ENCODE assay signal across 8 cellular contexts in genomic region chr11:96341237-96342130, GRCh38. TPM values are rescaled to one million over a fixed set of nuclear protein-coding genes. Genes with fewer than 3 reads are reported as not detected.
DNase-seq lines count a peak whose midpoint lies in the region; ATAC-seq and TF ChIP-seq lines count a peak whose summit lies in the region.

No MANE protein-coding gene starts in this region.

- peaks cover 26% of the 10 kb centered on the region for H3K4me1 Mint-ChIP-seq in activated T-helper 17 cell treated with anti-CD3 and anti-CD28 coated beads, Interleukin-2, amount 50 U/mL, for 72 hours

- H3K9ac ChIP-seq in ES-I3 (ENCODE audit: low read depth, low read length), result peak overlapping the region; percentile 98

- ATAC-seq in activated T-helper 17 cell treated with anti-CD3 and anti-CD28 coated beads, Interleukin-2, amount 50 U/mL, for 72 hours (replicated peaks), result peak; percentile 28

- H3K9me3 Mint-ChIP-seq in activated T-helper 17 cell treated with anti-CD3 and anti-CD28 coated beads, Interleukin-2, amount 50 U/mL, for 72 hours, result no peaks in the 10 kb centered on the region

- intact Hi-C loops in thyroid gland (cut with DNase I), result loop anchor here (5.0 to 10.0 kb wide), 2 partner anchors 284 to 347 kb away; no protein-coding TSS in a partner anchor

- H3K27ac Mint-ChIP-seq in activated T-helper 17 cell treated with anti-CD3 and anti-CD28 coated beads, Interleukin-2, amount 50 U/mL, for 72 hours, result peak overlapping the region; percentile 88

- DNase-seq in HCEC 1CT (peak; percentile 68), fibroblast of the aortic adventitia (ENCODE audit: low read depth) (peak; percentile 63), thyroid gland (peak; percentile 59 to 66), SKM-1 treated with dmso at 0.1 percent for 144 hours (lab: John Stamatoyannopoulos, UW; ENCODE audit: unreplicated experiment) (no peak)
- peak; percentile 69 for DNase-seq in NK-92 treated with Interleukin-12 subunit alpha and Interleukin-12 subunit beta, amount 100 ng/mL, for 24 hours (lab: John Stamatoyannopoulos, UW)

- H3K27me3 ChIP-seq in neuron (ENCODE audit: insufficient read depth, low read length) (no peaks in the 10 kb centered on the region), thyroid gland (no peaks in the 10 kb centered on the region)

- H3K9me3 ChIP-seq in ES-I3 (ENCODE audit: control insufficient read depth, insufficient read depth, low read length), result no peaks in the 10 kb centered on the region
- H3K9me3 ChIP-seq in neuron (ENCODE audit: low read length), result no peaks in the 10 kb centered on the region
- H3K9me3 ChIP-seq in thyroid gland, result no peaks in the 10 kb centered on the region

- H3K27me3 Mint-ChIP-seq in activated T-helper 17 cell treated with anti-CD3 and anti-CD28 coated beads, Interleukin-2, amount 50 U/mL, for 72 hours, result no peaks in the 10 kb centered on the region

- H3K36me3 Mint-ChIP-seq in activated T-helper 17 cell treated with anti-CD3 and anti-CD28 coated beads, Interleukin-2, amount 50 U/mL, for 72 hours (ENCODE audit: low read depth), result peaks cover 38% of the 10 kb centered on the region

- no peaks in the 10 kb centered on the region for H3K36me3 ChIP-seq in ES-I3 (ENCODE audit: insufficient read depth, low read length)
- H3K36me3 ChIP-seq in neuron (ENCODE audit: insufficient read depth, low read length), result no peaks in the 10 kb centered on the region
- no peaks in the 10 kb centered on the region for H3K36me3 ChIP-seq in thyroid gland

- TF ChIP-seq CTCF in fibroblast of the aortic adventitia (IDR thresholded peaks at IDR 0.05; ENCODE audit: insufficient read depth, low read length) (peak; percentile 70), thyroid gland (IDR thresholded peaks at IDR 0.05) (peak in 5 of 6 experiments; percentile 13 to 49 (median 43))

- peaks cover 28% of the 10 kb centered on the region for H3K4me1 ChIP-seq in ES-I3 (ENCODE audit: insufficient read depth, low read length)
- peaks cover 55% of the 10 kb centered on the region for H3K4me1 ChIP-seq in neuron (ENCODE audit: insufficient read depth, low read length)
- peaks cover 31 to 46% of the 10 kb centered on the region in 2 donors for H3K4me1 ChIP-seq in thyroid gland

- peak overlapping the region; percentile 94 for H3K4me3 Mint-ChIP-seq in activated T-helper 17 cell treated with anti-CD3 and anti-CD28 coated beads, Interleukin-2, amount 50 U/mL, for 72 hours

- H3K4me3 ChIP-seq in fibroblast of the aortic adventitia (ENCODE audit: low read depth, low read length) (peak overlapping the region; percentile 74), neuron (ENCODE audit: low read length) (peak overlapping the region; percentile 96), thyroid gland (replicated peaks in 1 of 3) (peak overlapping the region; percentile 9 to 94 (median 52))

- peak in 1 of 2 donors; percentile 44 for TF ChIP-seq POLR2A in thyroid gland (IDR thresholded peaks at IDR 0.05)

- H2AFZ ChIP-seq in neuron (ENCODE audit: low read depth, low read length), result no peak overlapping the region

- WGBS in thyroid gland, 2 donors, result 21 to 30% methylated on average over 15 to 19 of the region's 26 CpGs

- H3K27ac ChIP-seq in thyroid gland, result peak overlapping the region; percentile 83 to 90 (median 86)

RNA-seq across cellular contexts. Expression of gene MAML2, which starts 1.5 kb away (rescaled TPM):
- 10 to 100 TPM; 11.2 to 17.4 TPM for total RNA-seq in activated T-helper 17 cell treated with anti-CD3 and anti-CD28 coated beads, Interleukin-2, amount 50 U/mL, for 72 hours
- 15.4 and 20.1 TPM in 2 replicates for total RNA-seq in fibroblast of the aortic adventitia (ENCODE audit: low replicate concordance)
- 10 to 100 TPM; 19.0 to 36.4 (median 31.4) TPM for total RNA-seq in thyroid gland

RNA-seq across cellular contexts. Expression of gene CCDC82, which starts 48.2 kb away (rescaled TPM):
- total RNA-seq in activated T-helper 17 cell treated with anti-CD3 and anti-CD28 coated beads, Interleukin-2, amount 50 U/mL, for 72 hours, result 10 to 100 TPM; 25.1 to 29.0 TPM
- total RNA-seq in fibroblast of the aortic adventitia (ENCODE audit: low replicate concordance) (31.2 and 53.1 TPM in 2 replicates), thyroid gland (10 to 100 TPM; 24.8 to 44.9 (median 28.8) TPM)

RNA-seq across cellular contexts. Expression of gene JRKL, which starts 48.3 kb away (rescaled TPM):
- 10 to 100 TPM in 1 of 2 donors, 1 to 10 TPM in 1; 7.3 to 12.8 TPM for total RNA-seq in activated T-helper 17 cell treated with anti-CD3 and anti-CD28 coated beads, Interleukin-2, amount 50 U/mL, for 72 hours
- 8.2 and 10.4 TPM in 2 replicates for total RNA-seq in fibroblast of the aortic adventitia (ENCODE audit: low replicate concordance)
- 10 to 100 TPM in 2 of 4 donors, 1 to 10 TPM in 2; 9.4 to 11.6 (median 10.4) TPM for total RNA-seq in thyroid gland
